ENCODE assay signal across 20 cellular contexts in genomic region chr18:77220726-77221125, GRCh38. TPM values are rescaled to one million over a fixed set of nuclear protein-coding genes. Genes with fewer than 3 reads are reported as not detected.
"Had no signal": no experiment of that assay in that cellular context is flagged by ENCODE, and none has a peak within 500 bp of the region (broad histone marks: within the 10 kb centered on the region; RNA-seq: fewer than 3 reads in every experiment).

No MANE protein-coding gene starts in this region.

- H3K27ac Mint-ChIP-seq: dendritic cell treated with granulocyte-macrophage colony-stimulating factor and Interleukin-4, amounts not matched to agents 40 ng/mL and 50 ng/mL, for 4 days; neural progenitor cell; progenitor cell of endocrine pancreas had no signal

- DNase-seq: foreskin melanocyte; head of caudate nucleus; naive thymus-derived CD8-positive, alpha-beta T cell; nucleus accumbens; ovary; right cardiac atrium; small intestine; stimulated activated CD4-positive, alpha-beta T cell treated with anti-CD3 and anti-CD28 coated beads, Interleukin-12 subunit alpha, Interleukin-12 subunit beta, amount 100 ng/mL, for 4 hours; stimulated activated CD4-positive, alpha-beta T cell treated with anti-CD3 and anti-CD28 coated beads, Interleukin-2, amount 100 ng/mL, for 48 hours; stimulated activated naive CD8-positive, alpha-beta T cell treated with anti-CD3 and anti-CD28 coated beads, Interleukin-15, Interleukin-2, amounts not matched to agents 100 U/mL and 50 U/mL, for 24 hours; tibial artery; upper lobe of left lung; uterus had no signal

- H3K4me1 Mint-ChIP-seq: neural progenitor cell had no signal

- H3K4me3 ChIP-seq: hepatocyte, neural progenitor cell, ovary, tibial artery, upper lobe of left lung, uterus had no signal

- H3K9me3 ChIP-seq: ovary, tibial artery, upper lobe of left lung, uterus had no signal

- H3K4me3 Mint-ChIP-seq: dendritic cell treated with granulocyte-macrophage colony-stimulating factor and Interleukin-4, amounts not matched to agents 40 ng/mL and 50 ng/mL, for 4 days; neural progenitor cell had no signal

- H3K4me1 ChIP-seq: neural progenitor cell, tibial artery, uterus had no signal

- H3K27ac ChIP-seq: hepatocyte, neural progenitor cell, ovary, tibial artery, upper lobe of left lung, uterus had no signal

- H3K27me3 ChIP-seq: hepatocyte, neural progenitor cell, ovary, tibial artery, upper lobe of left lung, uterus had no signal

- H3K36me3 Mint-ChIP-seq: naive thymus-derived CD8-positive, alpha-beta T cell; neural progenitor cell had no signal

- H3K9me3 Mint-ChIP-seq: dendritic cell treated with granulocyte-macrophage colony-stimulating factor and Interleukin-4, amounts not matched to agents 40 ng/mL and 50 ng/mL, for 4 days; naive thymus-derived CD8-positive, alpha-beta T cell; neural progenitor cell had no signal

- H3K36me3 ChIP-seq: neural progenitor cell, ovary, tibial artery, upper lobe of left lung, uterus had no signal

- ATAC-seq: naive thymus-derived CD8-positive, alpha-beta T cell; right cardiac atrium; stimulated activated naive CD8-positive, alpha-beta T cell treated with anti-CD3 and anti-CD28 coated beads, Interleukin-15, Interleukin-2, amounts not matched to agents 100 U/mL and 50 U/mL, for 24 hours had no signal

RNA-seq across cellular contexts. Expression of gene GALR1, which starts 28.9 kb away (rescaled TPM):
- total RNA-seq: kidney epithelial cell; liver; lung microvascular endothelial cell; naive thymus-derived CD8-positive, alpha-beta T cell; upper lobe of left lung had no signal
- polyA plus RNA-seq: hepatocyte; liver; naive thymus-derived CD8-positive, alpha-beta T cell; ovary had no signal
